8 cellular contexts compared by ENCODE assay signal in genomic region chr2:207529330-207530159, GRCh38. TPM values are rescaled to one million over a fixed set of nuclear protein-coding genes. Genes with fewer than 3 reads are reported as not detected.
DNase-seq lines count a peak whose midpoint lies in the region; TF ChIP-seq lines count a peak whose summit lies in the region.

TSS of gene CREB1 (plus strand) at chr2:207529962. CDS start at chr2:207555636, 25,674 bp downstream.

- H3K36me3 ChIP-seq in MG63, result peaks cover 23% of the 10 kb centered on the region
- H3K36me3 ChIP-seq in neural cell (ENCODE audit: insufficient read depth, low read length), result no peaks in the 10 kb centered on the region
- no peaks in the 10 kb centered on the region for H3K36me3 ChIP-seq in stomach

- no peaks in the 10 kb centered on the region for H3K9me2 ChIP-seq in neural cell (ENCODE audit: insufficient read depth, low read length)

- H3K4me1 Mint-ChIP-seq in H9, result peaks cover 31 to 45% of the 10 kb centered on the region in 2 experiments

- H3K18ac ChIP-seq in H9 (ENCODE audit: insufficient read length, low read depth, low read length), result peak within 1 kb of the TSS; percentile 97

- H3T11ph ChIP-seq in H9 (ENCODE audit: low read length), result peak within 1 kb of the TSS; percentile 87

- peak within 1 kb of the TSS; percentile 1; the same call in 1 of the 2 replicates for H2BK15ac ChIP-seq in H9 (ENCODE audit: low read depth, low read length)

- peak in 3 of 4 donors; percentile 64 to 95 (median 95) for TF ChIP-seq POLR2A in stomach (IDR thresholded peaks at IDR 0.05)

- peak within 1 kb of the TSS; percentile 19 for H4K5ac ChIP-seq in H9 (ENCODE audit: insufficient read length, low read depth, low read length)

- H3K27ac Mint-ChIP-seq in H9, result peak within 1 kb of the TSS; percentile 100

- H3K23me2 ChIP-seq in H9 (ENCODE audit: insufficient read length, low read depth, low read length, poor library complexity, severe bottlenecking), result peaks cover 9% of the 10 kb centered on the region

- H4K8ac ChIP-seq in H9 (replicated peaks; ENCODE audit: insufficient read length, low read depth, low read length), result peak within 1 kb of the TSS; percentile 74

- H4K20me1 ChIP-seq in H9 (ENCODE audit: control insufficient read depth, insufficient read depth, insufficient read length) (no peaks in the 10 kb centered on the region), neural cell (ENCODE audit: insufficient read depth) (no peaks in the 10 kb centered on the region)

- no peak within 1 kb of the TSS for H2BK20ac ChIP-seq in H9 (ENCODE audit: low read depth, low read length, poor library complexity, severe bottlenecking)

- H3K79me1 ChIP-seq in H9 (ENCODE audit: insufficient read depth, low read depth, low read length, poor library complexity, severe bottlenecking), result peaks cover 2% of the 10 kb centered on the region

- peak within 1 kb of the TSS; percentile 99 for H3K14ac ChIP-seq in H9 (ENCODE audit: insufficient read depth, low read length)

- peaks cover 13% of the 10 kb centered on the region for H3F3A ChIP-seq in neural cell (ENCODE audit: insufficient read depth, low read length, poor library complexity, severe bottlenecking)

- H2AFZ ChIP-seq in H9 (ENCODE audit: low read length) (no peak within 1 kb of the TSS), neural cell (ENCODE audit: low read depth, low read length) (peak within 1 kb of the TSS; percentile 24)

- H2BK5ac ChIP-seq in H9 (ENCODE audit: insufficient read length, low read length), result peak within 1 kb of the TSS; percentile 56

- no CpG with 5 or more reads among the region's 92 CpGs for WGBS in H9 (ENCODE audit: extremely low coverage, insufficient read length, low lambda C conversion rate)
- 0% methylated on average over 41 to 92 of the region's 92 CpGs for WGBS in stomach, 5 donors

- H3K27me3 Mint-ChIP-seq in H9 (ENCODE audit: low read depth), result peaks cover 24% of the 10 kb centered on the region

- H3K79me2 ChIP-seq in H9 (ENCODE audit: insufficient read depth, low read length) (peaks cover 19% of the 10 kb centered on the region; the same call in 1 of the 2 replicates), neural cell (replicated peaks; ENCODE audit: insufficient read depth, low read length) (peaks cover 40% of the 10 kb centered on the region)

- no peak within 1 kb of the TSS for H2AK5ac ChIP-seq in H9 (ENCODE audit: insufficient read length, low read length)

- H3K36me3 Mint-ChIP-seq in H9 (ENCODE audit: insufficient read depth in 1 of 3, low read depth in 3 of 3), result peaks cover 5 to 9% (median 6%) of the 10 kb centered on the region in 3 experiments; a peak in 6 of 7 replicates

- H3K9ac ChIP-seq in H9 (ENCODE audit: extremely low read depth, insufficient read length, low read length) (peak within 1 kb of the TSS; percentile 98), neural cell (ENCODE audit: low read length) (peak within 1 kb of the TSS; percentile 98)

- H3K4me3 Mint-ChIP-seq in H9, result peak within 1 kb of the TSS; percentile 100

- peak within 1 kb of the TSS; percentile 84 for H4K91ac ChIP-seq in H9 (ENCODE audit: insufficient read length, low read depth, low read length)

- H3K4me2 ChIP-seq in H9 (ENCODE audit: insufficient read depth, insufficient read length, low read length) (peak within 1 kb of the TSS; percentile 93), neural cell (ENCODE audit: low read length) (peak within 1 kb of the TSS; percentile 71)

- H3K4me3 ChIP-seq in MG63 (peak within 1 kb of the TSS; percentile 81), neural cell (ENCODE audit: low read length) (peak within 1 kb of the TSS; percentile 92), stomach (peak within 1 kb of the TSS; percentile 64 to 90 (median 74))

- H3K27me3 ChIP-seq in H9 (ENCODE audit: insufficient read depth, low read length) (peaks cover 4% of the 10 kb centered on the region; the same call in 1 of the 2 replicates), MG63 (no peaks in the 10 kb centered on the region), neural cell (ENCODE audit: insufficient read depth, low read depth, low read length) (no peaks in the 10 kb centered on the region), stomach (no peaks in the 10 kb centered on the region)

- H2BK12ac ChIP-seq in H9 (ENCODE audit: insufficient read length, low read depth, low read length), result no peak within 1 kb of the TSS

- H3K4me1 ChIP-seq in H9 (ENCODE audit: insufficient read depth, low read length) (no peaks in the 10 kb centered on the region; the same call in 1 of the 2 replicates), stomach (peaks cover 34 to 53% (median 47%) of the 10 kb centered on the region in 4 donors)

- H2BK120ac ChIP-seq in H9 (ENCODE audit: low read depth, low read length, poor library complexity, severe bottlenecking), result peak within 1 kb of the TSS; percentile 96

- H3K9me3 ChIP-seq in H9 (ENCODE audit: control insufficient read depth, low read depth, low read length) (no peaks in the 10 kb centered on the region), MG63 (no peaks in the 10 kb centered on the region), neural cell (ENCODE audit: low read length) (no peaks in the 10 kb centered on the region), stomach (no peaks in the 10 kb centered on the region)

- TF ChIP-seq CTCF in H9 (conservative IDR thresholded peaks at IDR 0.05) (0 out of 3 replicates have a peak, but pooled peaks have one; percentile 11), neural cell (IDR thresholded peaks at IDR 0.05; ENCODE audit: poor library complexity, severe bottlenecking) (peak; percentile 40), stomach (IDR thresholded peaks at IDR 0.05) (no peak)

- intact Hi-C loops in stomach (cut with DNase I; ENCODE audit: low total_unique reads), result loop anchor here (10.0 kb wide), 1 partner anchor 95 kb away; the partner anchor contains the start of gene METTL21A

- peak within 1 kb of the TSS; percentile 88; the same call in 1 of the 2 replicates for H3K4ac ChIP-seq in H9 (ENCODE audit: low read depth, low read length)

- no peak for TF ChIP-seq RAD21 in neural cell (conservative IDR thresholded peaks at IDR 0.05)

- no peak within 1 kb of the TSS for H3K23ac ChIP-seq in H9 (ENCODE audit: insufficient read length, low read depth, low read length)

- peak; percentile 98 for DNase-seq in ELR (ENCODE audit: low read depth)
- peak; percentile 96 for DNase-seq in H9
- peak; percentile 98 for DNase-seq in MG63
- peak; percentile 83 for DNase-seq in SHP77 treated with DMSO at 0.1 percent for 48 hours (lab: John Stamatoyannopoulos, UW)
- peak; percentile 100 for DNase-seq in activated effector memory CD4-positive, alpha-beta T cell treated with anti-CD3 and anti-CD28 coated beads, Interleukin-2, amount 50 U/mL, for 16 hours
- peak; percentile 97 for DNase-seq in fibroblast of the conjunctiva (ENCODE audit: low read depth)
- DNase-seq in stomach, result peak; percentile 99

- H3K56ac ChIP-seq in H9 (ENCODE audit: insufficient read length, low read depth, low read length), result peak within 1 kb of the TSS; percentile 64

- H3K9me3 Mint-ChIP-seq in H9, result no peaks in the 10 kb centered on the region; a peak in 2 of 5 replicates

- TF ChIP-seq EP300 in neural cell (conservative IDR thresholded peaks at IDR 0.05; ENCODE audit: poor library complexity, severe bottlenecking) (peak; percentile 59), stomach (IDR thresholded peaks at IDR 0.05) (peak; percentile 4)

- H3K27ac ChIP-seq in H9 (ENCODE audit: insufficient read length, low read depth, low read length) (peak within 1 kb of the TSS; percentile 82), neural cell (ENCODE audit: low read length) (peak within 1 kb of the TSS; percentile 98), stomach (peak within 1 kb of the TSS; percentile 97 to 99 (median 98))

TF ChIP-seq in neural cell, 6 proteins besides CTCF, POLR2A, EP300 and RAD21:
- peak; percentile 98 for TF ChIP-seq POLR2AphosphoS5 (IDR thresholded peaks at IDR 0.05)
- peak; percentile 84 for TF ChIP-seq TAF1 (IDR thresholded peaks at IDR 0.05; ENCODE audit: low read depth)
- no peak for TF ChIP-seq REST (IDR thresholded peaks at IDR 0.05; ENCODE audit: borderline replicate concordance)
- peak; percentile 54 for TF ChIP-seq MXI1 (conservative IDR thresholded peaks at IDR 0.05; ENCODE audit: poor library complexity, severe bottlenecking)

RNA-seq across cellular contexts. Expression of gene CREB1, which starts in this region (rescaled TPM):
- total RNA-seq in H9 (2021) (97.1 and 103 TPM in 2 replicates), stomach (10 to 100 TPM; 14.0 to 58.6 (median 20.0) TPM)
- 22.3 and 28.2 TPM in 2 replicates for total RNA-seq in MG63 (2014; rRNA removed; shearing (Covaris generic); ENCODE audit: low replicate concordance)
- polyA plus RNA-seq in neural cell (32.6 and 38.7 TPM in 2 replicates), stomach (10 to 100 TPM in 1 of 3 donors, 1 to 10 TPM in 2; 5.2 to 11.2 (median 5.3) TPM)
- 152 and 165 TPM in 2 replicates for polyA minus RNA-seq in neural cell

Comparison
In these comparisons a context has a peak if more than half of its experiments do, and no peak if none do; other contexts are left out.
1. Peak in every context shown above with its lines: DNase-seq, H3K4me3 ChIP-seq and H3K27ac ChIP-seq.
2. CTCF ChIP-seq: peak in H9 (single experiment) and neural cell (single experiment); none in stomach (0 of 7).